Comparison of ENCODE assay signal across 8 cellular contexts in the genomic region with DNA sequence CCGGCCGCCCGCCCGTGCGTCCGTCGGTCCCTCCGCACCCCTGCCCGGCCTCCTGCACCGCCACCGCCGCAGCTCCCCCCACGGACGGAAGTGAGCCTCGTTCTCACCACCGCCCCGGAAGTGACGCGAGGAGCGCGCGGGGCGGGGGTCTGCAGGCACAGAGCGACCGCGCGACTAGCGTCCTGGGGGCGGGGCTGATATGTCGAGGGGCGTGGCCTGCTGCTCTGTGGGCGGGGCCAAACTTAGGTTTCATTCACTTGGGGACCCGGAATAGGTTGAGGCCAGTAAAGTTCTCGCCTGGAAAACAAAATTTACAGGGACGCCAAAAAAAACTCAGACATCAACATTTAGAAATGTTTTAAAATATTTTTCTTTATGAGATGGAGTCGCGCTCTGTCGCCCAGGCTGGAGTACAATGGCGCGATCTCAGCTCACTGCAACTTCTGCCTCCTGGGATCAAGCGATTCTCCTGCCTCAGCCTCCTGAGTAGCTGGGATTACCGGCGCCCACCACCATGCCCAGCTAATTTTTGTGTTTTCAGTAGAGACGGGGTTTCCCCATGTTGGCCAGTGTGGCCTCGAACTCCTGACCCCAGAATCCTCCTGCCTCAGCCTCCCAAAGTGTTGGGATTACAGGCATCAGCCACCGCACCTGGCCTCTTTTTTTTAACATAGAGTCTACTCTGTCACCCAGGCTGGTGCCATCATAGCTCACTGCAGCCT. TPM values are rescaled to one million over a fixed set of nuclear protein-coding genes. Genes with fewer than 3 reads are reported as not detected.
DNase-seq lines count a peak whose midpoint lies in the region; ATAC-seq and TF ChIP-seq lines count a peak whose summit lies in the region.
"Not testable (repeated sequence)": the region's sequence is repeated elsewhere in the genome, so short reads cannot be mapped to it uniquely, and the experiment has no call there.

Gene ABHD17A (minus strand): TSS at position 99 of the 722 bp plus-strand sequence. CDS start 3,930 bp downstream, outside the sequence.

- DNase-seq in BJ (ENCODE audit: low read depth) (peak; percentile 49), HT1080 (ENCODE audit: low read depth) (peak; percentile 85), NOMO-1 (lab: John Stamatoyannopoulos, UW; ENCODE audit: unreplicated experiment in 2 of 2) (peak; percentile 82 to 95)
- peak; percentile 89 to 95 for DNase-seq in activated CD8-positive, alpha-beta memory T cell treated with anti-CD3 and anti-CD28 coated beads for 1 hour (ENCODE audit: extremely low read depth in 1 of 2, low read depth in 1 of 2)
- DNase-seq in stimulated activated CD4-positive, alpha-beta T cell treated with anti-CD3 and anti-CD28 coated beads, Interleukin-2, amount 100 ng/mL, for 4 hours (ENCODE audit: low read depth) = peak; percentile 92

- H3K4me3 ChIP-seq in BJ (ENCODE audit: low read depth, low read length) (peak within 1 kb of the TSS; percentile 81), duodenal mucosa (ENCODE audit: low read depth in 1 of 2, low read length in 2 of 2) (peak within 1 kb of the TSS; percentile 77 to 91), liver (ENCODE audit: low read depth in 1 of 3, low read length in 3 of 3) (peak within 1 kb of the TSS; percentile 71 to 98 (median 83))

- H3K4me1 ChIP-seq in duodenal mucosa (ENCODE audit: control insufficient read depth in 1 of 2, insufficient read depth in 2 of 2, low read length in 2 of 2) (peaks cover 19 to 27% of the 10 kb centered on the region in 2 donors), liver (ENCODE audit: control insufficient read depth in 4 of 4, insufficient read depth in 4 of 4, low read length in 3 of 4) (peaks cover 1 to 32% (median 24%) of the 10 kb centered on the region in 4 donors)

- H3K9me3 ChIP-seq in duodenal mucosa (ENCODE audit: control insufficient read depth in 1 of 2, low read length in 2 of 2); liver (ENCODE audit: control insufficient read depth in 4 of 4, low read length in 3 of 4): not testable (repeated sequence)

- H3K9ac ChIP-seq in duodenal mucosa (ENCODE audit: low read depth in 1 of 2, low read length in 2 of 2) (peak within 1 kb of the TSS; percentile 77 to 97), liver (ENCODE audit: low read depth in 1 of 2, low read length in 2 of 2) (peak within 1 kb of the TSS; percentile 48 to 89)

- TF ChIP-seq RAD21 in liver (IDR thresholded peaks at IDR 0.05) = not testable (repeated sequence)

- ATAC-seq in GM19397 (IDR thresholded peaks at IDR 0.05; ENCODE audit: unreplicated experiment) = peak; percentile 77

- WGBS in liver = 23% methylated on average over 46 of the region's 46 CpGs

- POLR2A ChIA-PET in BJ (lab: Charles Lee) = not testable (repeated sequence)

- TF ChIP-seq CTCF in BJ (IDR thresholded peaks at IDR 0.05; ENCODE audit: insufficient read depth, low read depth, low read length); liver (IDR thresholded peaks at IDR 0.05; ENCODE audit: low read depth, low read length, missing input control): not testable (repeated sequence)

- not testable (repeated sequence) for H3K27me3 ChIP-seq in BJ (ENCODE audit: control insufficient read depth, insufficient read depth, low read length); duodenal mucosa (ENCODE audit: control insufficient read depth in 1 of 2, insufficient read depth in 2 of 2, low read length in 2 of 2); liver (ENCODE audit: control insufficient read depth in 4 of 4, insufficient read depth in 4 of 4, low read length in 3 of 4)

- H3K27ac ChIP-seq in duodenal mucosa (ENCODE audit: low read depth, low read length) (peak within 1 kb of the TSS; percentile 72), liver (ENCODE audit: low read depth in 1 of 2, low read length in 2 of 2) (peak within 1 kb of the TSS; percentile 6 to 74)

- not testable (repeated sequence) for H3K36me3 ChIP-seq in BJ (ENCODE audit: control insufficient read depth, insufficient read depth, low read length); duodenal mucosa (ENCODE audit: control insufficient read depth in 1 of 2, insufficient read depth in 2 of 2, low read length in 2 of 2); liver (ENCODE audit: control insufficient read depth in 4 of 4, insufficient read depth in 3 of 4, low read depth in 1 of 4, low read length in 3 of 4)

- CTCF ChIA-PET in BJ (lab: Yijun Ruan, JAX) = interaction anchor here (0.7 to 1.1 kb wide), 2 partner anchors 10 kb away, joined by 3 to 6 read pairs; no protein-coding TSS in a partner anchor

TF ChIP-seq in liver, 16 proteins besides CTCF, POLR2A, EP300 and RAD21:
- peak; percentile 83 to 93 for TF ChIP-seq GABPA (IDR thresholded peaks at IDR 0.05 in 1 of 2, conservative IDR thresholded peaks at IDR 0.05 in 1 of 2)
- peak; percentile 53 for TF ChIP-seq SP1 (IDR thresholded peaks at IDR 0.05)
- TF ChIP-seq, protein P1, sequence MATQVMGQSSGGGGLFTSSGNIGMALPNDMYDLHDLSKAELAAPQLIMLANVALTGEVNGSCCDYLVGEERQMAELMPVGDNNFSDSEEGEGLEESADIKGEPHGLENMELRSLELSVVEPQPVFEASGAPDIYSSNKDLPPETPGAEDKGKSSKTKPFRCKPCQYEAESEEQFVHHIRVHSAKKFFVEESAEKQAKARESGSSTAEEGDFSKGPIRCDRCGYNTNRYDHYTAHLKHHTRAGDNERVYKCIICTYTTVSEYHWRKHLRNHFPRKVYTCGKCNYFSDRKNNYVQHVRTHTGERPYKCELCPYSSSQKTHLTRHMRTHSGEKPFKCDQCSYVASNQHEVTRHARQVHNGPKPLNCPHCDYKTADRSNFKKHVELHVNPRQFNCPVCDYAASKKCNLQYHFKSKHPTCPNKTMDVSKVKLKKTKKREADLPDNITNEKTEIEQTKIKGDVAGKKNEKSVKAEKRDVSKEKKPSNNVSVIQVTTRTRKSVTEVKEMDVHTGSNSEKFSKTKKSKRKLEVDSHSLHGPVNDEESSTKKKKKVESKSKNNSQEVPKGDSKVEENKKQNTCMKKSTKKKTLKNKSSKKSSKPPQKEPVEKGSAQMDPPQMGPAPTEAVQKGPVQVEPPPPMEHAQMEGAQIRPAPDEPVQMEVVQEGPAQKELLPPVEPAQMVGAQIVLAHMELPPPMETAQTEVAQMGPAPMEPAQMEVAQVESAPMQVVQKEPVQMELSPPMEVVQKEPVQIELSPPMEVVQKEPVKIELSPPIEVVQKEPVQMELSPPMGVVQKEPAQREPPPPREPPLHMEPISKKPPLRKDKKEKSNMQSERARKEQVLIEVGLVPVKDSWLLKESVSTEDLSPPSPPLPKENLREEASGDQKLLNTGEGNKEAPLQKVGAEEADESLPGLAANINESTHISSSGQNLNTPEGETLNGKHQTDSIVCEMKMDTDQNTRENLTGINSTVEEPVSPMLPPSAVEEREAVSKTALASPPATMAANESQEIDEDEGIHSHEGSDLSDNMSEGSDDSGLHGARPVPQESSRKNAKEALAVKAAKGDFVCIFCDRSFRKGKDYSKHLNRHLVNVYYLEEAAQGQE (IDR thresholded peaks at IDR 0.05) = peak; percentile 17

RNA-seq across cellular contexts. Expression of gene ABHD17A, which starts in this region (rescaled TPM):
- polyA plus RNA-seq in BJ (2011; rRNA removed) (34.3 and 48.8 TPM in 2 replicates), liver (10 to 100 TPM in 1 of 2 donors, 1 to 10 TPM in 1; 8.1 to 30.2 TPM)
- polyA minus RNA-seq in BJ (2011; rRNA and poly(A)+ RNA removed) = 8.5 and 10.0 TPM in 2 replicates
- total RNA-seq in HT1080 (2014; rRNA removed; shearing (Covaris generic)) = 216 and 229 TPM in 2 replicates
- polyA plus RNA-seq in HT1080 (2015; cell fraction: cytosol; rRNA removed) = 105 and 124 TPM in 2 replicates
- 80.3 and 83.3 TPM in 2 replicates for polyA plus RNA-seq in HT1080 (2015; cell fraction: nucleus; rRNA removed)
- total RNA-seq in liver = 10 to 100 TPM; 25.4 to 28.6 TPM

Comparison
In these comparisons a context has a peak if more than half of its experiments do, and no peak if none do; other contexts are left out.
1. Peak in every context shown above with its lines: DNase-seq, ATAC-seq, H3K4me3 ChIP-seq and H3K27ac ChIP-seq.